ENCODE assay signal across 7 cellular contexts in the genomic region with DNA sequence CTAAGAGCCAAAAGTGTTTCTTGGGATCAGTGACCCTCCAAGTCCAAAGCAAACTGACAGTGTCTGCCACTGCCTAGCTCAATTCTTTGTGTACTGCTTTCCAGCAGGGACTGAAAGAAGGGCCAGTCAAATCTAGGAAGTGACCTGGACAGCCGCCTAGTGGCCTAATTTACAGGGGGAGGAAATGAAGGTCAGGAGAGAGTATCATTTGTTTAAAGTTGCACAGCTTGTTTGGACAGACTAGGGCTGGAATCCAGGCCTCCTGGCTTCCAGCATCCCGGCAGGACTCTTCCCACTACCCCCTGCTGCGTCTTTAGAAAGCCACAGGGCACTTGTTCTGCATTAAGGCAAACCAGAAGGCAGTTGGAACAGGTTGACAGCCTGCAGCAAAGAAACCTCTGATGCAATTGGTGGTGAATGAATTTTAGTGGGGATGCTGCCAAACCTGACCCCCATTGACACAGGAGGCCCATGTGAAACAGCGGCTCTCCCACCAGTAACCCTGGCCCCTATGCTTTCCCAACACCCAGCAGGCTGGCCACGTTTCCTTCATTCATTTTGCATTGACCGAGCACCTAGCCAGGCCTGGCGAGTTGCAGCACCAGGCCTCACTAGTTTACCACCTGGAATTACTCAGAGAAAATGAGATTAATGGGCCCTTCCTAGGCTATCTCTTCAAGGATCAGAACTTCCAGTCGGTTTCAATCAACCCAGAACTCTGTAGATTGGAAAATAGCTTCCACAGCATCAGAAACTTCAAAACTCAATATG.
DNase-seq lines count a peak whose midpoint lies in the region; ATAC-seq, FAIRE-seq and TF ChIP-seq lines count a peak whose summit lies in the region.

No MANE protein-coding gene starts in this region.

- H3K36me3 ChIP-seq in tibial artery: no peaks in the 10 kb centered on the region

- H3K27me3 ChIP-seq in tibial artery: no peaks in the 10 kb centered on the region

- peak; percentile 82 for FAIRE-seq in HTR-8/SVneo (lab: Jason Lieb, UNC)

- intact Hi-C loops in tibial artery (cut with DNase I; ENCODE audit: low total_unique reads): loop anchor here (5.0 kb wide), 1 partner anchor 36 kb away; no protein-coding TSS in a partner anchor

- no peak for DNase-seq in HTR-8/SVneo (ENCODE audit: insufficient read length, low spot score)
- DNase-seq in astrocyte of the hippocampus (ENCODE audit: low read depth, low spot score): peak; percentile 73
- peak; percentile 43 for DNase-seq in iris pigment epithelial cell (ENCODE audit: low read depth)
- DNase-seq in tibial artery: peak; percentile 40 to 69
- no peak for DNase-seq in 8988T
- DNase-seq in NCI-H187 treated with DMSO at 0.1 percent for 48 hours (lab: John Stamatoyannopoulos, UW): no peak

- ATAC-seq in HG02981 (IDR thresholded peaks at IDR 0.05; ENCODE audit: unreplicated experiment): no peak

- no peak overlapping the region for H3K4me3 ChIP-seq in tibial artery

- H3K4me1 ChIP-seq in tibial artery: peaks cover 0 to 20% (median 11%) of the 10 kb centered on the region in 4 donors

- TF ChIP-seq CTCF in tibial artery (IDR thresholded peaks at IDR 0.05): peak; percentile 35 to 46

- peak overlapping the region; percentile 14 to 57 for H3K27ac ChIP-seq in tibial artery

- H3K9me3 ChIP-seq in tibial artery: no peaks in the 10 kb centered on the region

Comparison
In these comparisons a context has a peak if more than half of its experiments do, and no peak if none do; other contexts are left out.
1. DNase-seq: peak in astrocyte of the hippocampus (single experiment), iris pigment epithelial cell (single experiment) and tibial artery (2 of 2); none in HTR-8/SVneo (single experiment), 8988T (single experiment) and NCI-H187 treated with DMSO at 0.1 percent for 48 hours (single experiment).